Comparison of ENCODE assay signal across 22 cellular contexts in the genomic region with DNA sequence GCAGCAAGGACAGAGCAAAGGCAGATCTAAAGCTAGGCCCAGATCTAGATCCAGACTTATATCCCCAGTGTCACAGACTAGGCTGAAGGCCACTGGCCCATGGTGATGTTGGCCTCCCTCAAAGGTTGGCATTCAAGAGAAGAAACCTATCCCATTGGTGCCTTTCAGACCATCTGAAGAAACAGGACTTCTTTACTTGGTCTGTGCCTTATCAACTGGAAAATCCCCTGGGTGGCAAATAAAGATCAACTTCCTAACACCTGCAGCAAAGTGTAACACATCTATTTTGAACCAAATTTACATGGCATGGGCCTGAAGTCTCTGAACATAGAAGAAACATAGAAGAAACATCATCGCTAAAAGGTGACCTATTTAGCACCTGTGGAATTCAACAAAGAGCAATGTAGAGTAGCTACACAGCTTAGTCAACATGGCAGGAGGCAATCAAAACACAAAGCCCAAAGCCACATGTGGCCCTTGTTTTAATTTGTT. TPM values are rescaled to one million over a fixed set of nuclear protein-coding genes. Genes with fewer than 3 reads are reported as not detected.
DNase-seq lines count a peak whose midpoint lies in the region; ATAC-seq and TF ChIP-seq lines count a peak whose summit lies in the region.
"Had no signal": no experiment of that assay in that cellular context is flagged by ENCODE, and none has a peak within 500 bp of the region (broad histone marks: within the 10 kb centered on the region; RNA-seq: fewer than 3 reads in every experiment).

No MANE protein-coding gene starts in this region.

- H3K4me1 ChIP-seq in esophagus squamous epithelium: no peaks in the 10 kb centered on the region
- H3K4me1 ChIP-seq: suprapubic skin had no signal

- H3K4me1 Mint-ChIP-seq in activated B cell treated with CpG ODN at 0.5 μM for 24 hours (peaks cover 37% of the 10 kb centered on the region), type B pancreatic cell (ENCODE audit: unreplicated experiment) (peaks cover 6% of the 10 kb centered on the region)
- peaks cover 27% of the 10 kb centered on the region for H3K4me1 Mint-ChIP-seq in stimulated activated memory B cell treated with anti-CD40 and anti-IgM and Interleukin-4, amounts not matched to agents 10 μg/mL and 1 μg/mL and 100 μg/mL, for 72 hours
- H3K4me1 Mint-ChIP-seq: activated naive CD4-positive, alpha-beta T cell treated with anti-CD3 and anti-CD28 coated beads, Interleukin-2, amount 50 U/mL, for 24 hours had no signal

- CTCF ChIA-PET in activated B cell treated with CpG ODN at 0.5 μM for 24 hours (lab: Charles Lee): no interaction called here

- no peak for TF ChIP-seq POLR2A in esophagus squamous epithelium (IDR thresholded peaks at IDR 0.05)

- DNase-seq in activated B cell treated with CpG ODN at 0.5 μM for 24 hours: no peak
- DNase-seq in esophagus squamous epithelium (lab: John Stamatoyannopoulos, UW): no peak
- DNase-seq in EL: no peak
- no peak for DNase-seq in type B pancreatic cell (ENCODE audit: extremely low spot score, unreplicated experiment)
- DNase-seq: aorta; CD8-positive, alpha-beta T cell; DMS153; GDM1; NCI-H1105 treated with DMSO at 0.1 percent for 48 hours; NCI-H2081 treated with DMSO at 0.1 percent for 48 hours; NCI-H446; PC-9; SHP77 treated with DMSO at 0.1 percent for 48 hours had no signal

- no peak overlapping the region for H3K4me3 ChIP-seq in esophagus squamous epithelium
- H3K4me3 ChIP-seq: hepatocyte, PC-9, suprapubic skin had no signal

- H3K27me3 Mint-ChIP-seq in activated B cell treated with CpG ODN at 0.5 μM for 24 hours (no peaks in the 10 kb centered on the region), type B pancreatic cell (no peaks in the 10 kb centered on the region)
- H3K27me3 Mint-ChIP-seq in stimulated activated memory B cell treated with anti-CD40 and anti-IgM and Interleukin-4, amounts not matched to agents 10 μg/mL and 1 μg/mL and 100 μg/mL, for 72 hours: no peaks in the 10 kb centered on the region
- H3K27me3 Mint-ChIP-seq: activated naive CD4-positive, alpha-beta T cell treated with anti-CD3 and anti-CD28 coated beads, Interleukin-2, amount 50 U/mL, for 24 hours had no signal

- H3K36me3 Mint-ChIP-seq in activated B cell treated with CpG ODN at 0.5 μM for 24 hours (ENCODE audit: low read depth) (peaks cover 41% of the 10 kb centered on the region), type B pancreatic cell (peaks cover 19% of the 10 kb centered on the region)
- peaks cover 37% of the 10 kb centered on the region for H3K36me3 Mint-ChIP-seq in stimulated activated memory B cell treated with anti-CD40 and anti-IgM and Interleukin-4, amounts not matched to agents 10 μg/mL and 1 μg/mL and 100 μg/mL, for 72 hours

- TF ChIP-seq CTCF in activated B cell treated with CpG ODN at 0.5 μM for 24 hours (IDR thresholded peaks at IDR 0.05) (no peak), esophagus squamous epithelium (IDR thresholded peaks at IDR 0.05) (no peak), type B pancreatic cell (conservative IDR thresholded peaks at IDR 0.05) (no peak)

- no peaks in the 10 kb centered on the region for H3K27me3 ChIP-seq in esophagus squamous epithelium
- H3K27me3 ChIP-seq: hepatocyte, suprapubic skin had no signal

- H3K36me3 ChIP-seq in esophagus squamous epithelium: peaks cover 0 to 18% (median 0%) of the 10 kb centered on the region in 3 donors

- H3K9me3 ChIP-seq in esophagus squamous epithelium: no peaks in the 10 kb centered on the region
- H3K9me3 ChIP-seq: suprapubic skin had no signal

- WGBS in esophagus squamous epithelium, 2 donors: 80 to 91% methylated on average over 1 of the region's 1 CpG

- H3K27ac ChIP-seq in esophagus squamous epithelium: no peak overlapping the region
- H3K27ac ChIP-seq: epithelial cell of prostate, PC-9, suprapubic skin had no signal

- H3K9me3 Mint-ChIP-seq in activated B cell treated with CpG ODN at 0.5 μM for 24 hours: peaks cover 2% of the 10 kb centered on the region
- H3K9me3 Mint-ChIP-seq in stimulated activated memory B cell treated with anti-CD40 and anti-IgM and Interleukin-4, amounts not matched to agents 10 μg/mL and 1 μg/mL and 100 μg/mL, for 72 hours: no peaks in the 10 kb centered on the region
- H3K9me3 Mint-ChIP-seq in type B pancreatic cell: peaks cover 5% of the 10 kb centered on the region
- H3K9me3 Mint-ChIP-seq: activated naive CD4-positive, alpha-beta T cell treated with anti-CD3 and anti-CD28 coated beads, Interleukin-2, amount 50 U/mL, for 24 hours; CD8-positive, alpha-beta T cell had no signal

- intact Hi-C loops in activated B cell treated with CpG ODN at 0.5 μM for 24 hours (cut with micrococcal nuclease): no loop called here
- intact Hi-C loops in esophagus squamous epithelium (cut with DNase I): no loop called here

- POLR2A ChIA-PET in activated B cell treated with CpG ODN at 0.5 μM for 24 hours (lab: Charles Lee): no interaction called here

- H3K4me3 Mint-ChIP-seq in activated B cell treated with CpG ODN at 0.5 μM for 24 hours (peak overlapping the region; percentile 25), type B pancreatic cell (no peak overlapping the region)
- no peak overlapping the region for H3K4me3 Mint-ChIP-seq in stimulated activated memory B cell treated with anti-CD40 and anti-IgM and Interleukin-4, amounts not matched to agents 10 μg/mL and 1 μg/mL and 100 μg/mL, for 72 hours
- H3K4me3 Mint-ChIP-seq: activated naive CD4-positive, alpha-beta T cell treated with anti-CD3 and anti-CD28 coated beads, Interleukin-2, amount 50 U/mL, for 24 hours; CD8-positive, alpha-beta T cell had no signal

- H3K27ac Mint-ChIP-seq in activated B cell treated with CpG ODN at 0.5 μM for 24 hours: peak overlapping the region; percentile 62
- peak overlapping the region; percentile 53 for H3K27ac Mint-ChIP-seq in stimulated activated memory B cell treated with anti-CD40 and anti-IgM and Interleukin-4, amounts not matched to agents 10 μg/mL and 1 μg/mL and 100 μg/mL, for 72 hours
- no peak overlapping the region for H3K27ac Mint-ChIP-seq in type B pancreatic cell
- H3K27ac Mint-ChIP-seq: activated naive CD4-positive, alpha-beta T cell treated with anti-CD3 and anti-CD28 coated beads, Interleukin-2, amount 50 U/mL, for 24 hours; progenitor cell of endocrine pancreas had no signal

- ATAC-seq in GM18868 (IDR thresholded peaks at IDR 0.05; ENCODE audit: unreplicated experiment): peak; percentile 9
- peak; percentile 46 for ATAC-seq in HG02759 (IDR thresholded peaks at IDR 0.05; ENCODE audit: unreplicated experiment)
- ATAC-seq in activated B cell treated with CpG ODN at 0.5 μM for 24 hours (ENCODE audit: low read depth): peak; percentile 66
- ATAC-seq in stimulated activated memory B cell treated with anti-CD40 and anti-IgM and Interleukin-4, amounts not matched to agents 10 μg/mL and 1 μg/mL and 100 μg/mL, for 72 hours: peak; percentile 74
- no peak for ATAC-seq in HG02884 (IDR thresholded peaks at IDR 0.05; ENCODE audit: unreplicated experiment)
- ATAC-seq: CD8-positive, alpha-beta T cell had no signal

RNA-seq across cellular contexts. Expression of gene METTL4, which starts 35.8 kb away (rescaled TPM):
- 17.4 TPM in 2 replicates for total RNA-seq in activated B cell treated with CpG ODN at 0.5 μM for 24 hours
- 1 to 10 TPM; 1.8 to 6.7 (median 4.4) TPM for total RNA-seq in esophagus squamous epithelium
- 8.4 and 9.8 TPM in 2 replicates for total RNA-seq in type B pancreatic cell (ENCODE audit: low replicate concordance)

RNA-seq across cellular contexts. Expression of gene NDC80, which starts 35.9 kb away (rescaled TPM):
- 1.9 and 2.6 TPM in 2 replicates for total RNA-seq in activated B cell treated with CpG ODN at 0.5 μM for 24 hours
- total RNA-seq in esophagus squamous epithelium: 10 to 100 TPM in 2 of 4 donors, 1 to 10 TPM in 2; 2.9 to 13.8 (median 8.0) TPM
- 9.1 and 34.3 TPM in 2 replicates for total RNA-seq in type B pancreatic cell (ENCODE audit: low replicate concordance)
